19 cellular contexts compared by ENCODE assay signal in genomic region chr14:65369560-65369959, GRCh38. TPM values are rescaled to one million over a fixed set of nuclear protein-coding genes. Genes with fewer than 3 reads are reported as not detected.
DNase-seq lines count a peak whose midpoint lies in the region; ATAC-seq and TF ChIP-seq lines count a peak whose summit lies in the region.
"Had no signal": no experiment of that assay in that cellular context is flagged by ENCODE, and none has a peak within 500 bp of the region (broad histone marks: within the 10 kb centered on the region; RNA-seq: fewer than 3 reads in every experiment).

No MANE protein-coding gene starts in this region.

- H3K4me1 ChIP-seq in A673 (ENCODE audit: insufficient read depth, low read length, poor library complexity, severe bottlenecking) = no peaks in the 10 kb centered on the region

- POLR2A ChIA-PET in activated CD4-positive, alpha-beta T cell treated with anti-CD3 and anti-CD28 coated beads for 36 hours (lab: Charles Lee) = no interaction called here
- POLR2A ChIA-PET in A673 (lab: Charles Lee; ENCODE audit: low non-redundant PET) = no interaction called here
- POLR2A ChIA-PET in activated CD4-positive, alpha-beta memory T cell treated with anti-CD3 and anti-CD28 coated beads for 36 hours (lab: Charles Lee) = no interaction called here
- POLR2A ChIA-PET in activated naive CD8-positive, alpha-beta T cell treated with anti-CD3 and anti-CD28 coated beads, Interleukin-2, amount 10 ng/mL, durations not matched to agents 7 days and 5 days (lab: Charles Lee) = interaction anchor here (0.8 kb wide), 1 partner anchor 81 kb away, joined by 3 read pairs; no protein-coding TSS in a partner anchor

- ATAC-seq in activated CD4-positive, alpha-beta T cell treated with anti-CD3 and anti-CD28 coated beads for 36 hours = peak; percentile 84
- ATAC-seq in activated naive CD8-positive, alpha-beta T cell treated with anti-CD3 and anti-CD28 coated beads, Interleukin-2, amount 10 ng/mL, durations not matched to agents 7 days and 5 days (ENCODE audit: low read depth) = peak; percentile 72
- ATAC-seq in GM21786 (IDR thresholded peaks at IDR 0.05; ENCODE audit: unreplicated experiment) = no peak

- peak overlapping the region; percentile 49 for H3K27ac Mint-ChIP-seq in activated CD4-positive, alpha-beta T cell treated with anti-CD3 and anti-CD28 coated beads for 36 hours
- H3K27ac Mint-ChIP-seq in activated CD4-positive, alpha-beta memory T cell treated with anti-CD3 and anti-CD28 coated beads for 36 hours = peak overlapping the region; percentile 78
- peak overlapping the region; percentile 49 for H3K27ac Mint-ChIP-seq in activated naive CD8-positive, alpha-beta T cell treated with anti-CD3 and anti-CD28 coated beads, Interleukin-2, amount 10 ng/mL, durations not matched to agents 7 days and 5 days
- H3K27ac Mint-ChIP-seq: IgD-negative memory B cell had no signal

- H3K27me3 ChIP-seq in A673 (replicated peaks; ENCODE audit: insufficient read depth, low read depth, low read length, poor library complexity) = no peaks in the 10 kb centered on the region

- H3K27ac ChIP-seq in A673 (ENCODE audit: low read depth, low read length, poor library complexity, severe bottlenecking) = no peak overlapping the region
- H3K27ac ChIP-seq: RWPE1 had no signal

- CTCF ChIA-PET in activated CD4-positive, alpha-beta T cell treated with anti-CD3 and anti-CD28 coated beads for 36 hours (lab: Charles Lee) = interaction anchor here (1.0 kb wide), 1 partner anchor 9 kb away, joined by 6 read pairs; no protein-coding TSS in a partner anchor
- CTCF ChIA-PET in A673 (lab: Charles Lee) = no interaction called here
- CTCF ChIA-PET in activated CD4-positive, alpha-beta memory T cell treated with anti-CD3 and anti-CD28 coated beads for 36 hours (lab: Charles Lee) = interaction anchor here (1.2 kb wide), 1 partner anchor 9 kb away, joined by 3 read pairs; no protein-coding TSS in a partner anchor

- peaks cover 32% of the 10 kb centered on the region for H3K4me1 Mint-ChIP-seq in activated CD4-positive, alpha-beta T cell treated with anti-CD3 and anti-CD28 coated beads for 36 hours
- peaks cover 40% of the 10 kb centered on the region for H3K4me1 Mint-ChIP-seq in activated CD4-positive, alpha-beta memory T cell treated with anti-CD3 and anti-CD28 coated beads for 36 hours (ENCODE audit: low read depth)
- peaks cover 40% of the 10 kb centered on the region for H3K4me1 Mint-ChIP-seq in activated naive CD8-positive, alpha-beta T cell treated with anti-CD3 and anti-CD28 coated beads, Interleukin-2, amount 10 ng/mL, durations not matched to agents 7 days and 5 days

- no peaks in the 10 kb centered on the region for H3K9me3 ChIP-seq in A673 (ENCODE audit: low read depth, low read length, poor library complexity, severe bottlenecking)

- H3K27me3 Mint-ChIP-seq in activated CD4-positive, alpha-beta T cell treated with anti-CD3 and anti-CD28 coated beads for 36 hours = no peaks in the 10 kb centered on the region
- no peaks in the 10 kb centered on the region for H3K27me3 Mint-ChIP-seq in activated CD4-positive, alpha-beta memory T cell treated with anti-CD3 and anti-CD28 coated beads for 36 hours
- H3K27me3 Mint-ChIP-seq in activated naive CD8-positive, alpha-beta T cell treated with anti-CD3 and anti-CD28 coated beads, Interleukin-2, amount 10 ng/mL, durations not matched to agents 7 days and 5 days = no peaks in the 10 kb centered on the region
- H3K27me3 Mint-ChIP-seq: IgD-negative memory B cell had no signal

- intact Hi-C loops in activated CD4-positive, alpha-beta T cell treated with anti-CD3 and anti-CD28 coated beads for 36 hours (cut with DNase I, micrococcal nuclease) = loop anchor here (1.0 to 5.0 kb wide), 2 partner anchors 33 to 147 kb away; no protein-coding TSS in a partner anchor
- intact Hi-C loops in A673 (cut with micrococcal nuclease; ENCODE audit: unreplicated experiment) = no loop called here
- intact Hi-C loops in activated CD4-positive, alpha-beta memory T cell treated with anti-CD3 and anti-CD28 coated beads for 36 hours (cut with micrococcal nuclease) = loop anchor here (2.0 kb wide), 1 partner anchor 43 kb away; the partner anchor contains the start of gene FUT8

- no peak overlapping the region for H3K4me3 Mint-ChIP-seq in activated CD4-positive, alpha-beta T cell treated with anti-CD3 and anti-CD28 coated beads for 36 hours
- H3K4me3 Mint-ChIP-seq in activated CD4-positive, alpha-beta memory T cell treated with anti-CD3 and anti-CD28 coated beads for 36 hours = no peak overlapping the region
- peak overlapping the region; percentile 6 for H3K4me3 Mint-ChIP-seq in activated naive CD8-positive, alpha-beta T cell treated with anti-CD3 and anti-CD28 coated beads, Interleukin-2, amount 10 ng/mL, durations not matched to agents 7 days and 5 days
- H3K4me3 Mint-ChIP-seq: IgD-negative memory B cell had no signal

- no peak overlapping the region for H3K4me3 ChIP-seq in A673 (ENCODE audit: low read depth, low read length, poor library complexity, severe bottlenecking)

- no TSS peak for BruUV-seq in A673 (replicated peaks; lab: Mats Ljungman, UMichigan)

- TF ChIP-seq CTCF in A673 (conservative IDR thresholded peaks at IDR 0.05; ENCODE audit: low read depth, low read length) = no peak

- peak; percentile 21 for DNase-seq in activated CD4-positive, alpha-beta T cell treated with anti-CD3 and anti-CD28 coated beads for 36 hours
- no peak for DNase-seq in activated CD4-positive, alpha-beta T cell treated with anti-CD3 and anti-CD28 coated beads for 1 hour
- DNase-seq in A673 (ENCODE audit: low spot score) (peak; percentile 9), mucosa of gallbladder (ENCODE audit: low spot score) (no peak), NCI-H510A (lab: John Stamatoyannopoulos, UW) (no peak)
- DNase-seq in activated CD4-positive, alpha-beta memory T cell treated with anti-CD3 and anti-CD28 coated beads for 36 hours = no peak
- DNase-seq in activated naive CD8-positive, alpha-beta T cell treated with anti-CD3 and anti-CD28 coated beads, Interleukin-2, amount 10 ng/mL, durations not matched to agents 7 days and 5 days = no peak
- DNase-seq: C1 segment of cervical spinal cord; COR-L47; DMS153; GOT3; MV-4-11; NCI-H1436; NCI-H2081 treated with DMSO at 0.1 percent for 48 hours; NCI-H526; NK-92 treated with Interleukin-12 subunit alpha and Interleukin-12 subunit beta, amount 100 ng/mL, for 24 hours had no signal

- H3K9me3 Mint-ChIP-seq in activated CD4-positive, alpha-beta T cell treated with anti-CD3 and anti-CD28 coated beads for 36 hours (ENCODE audit: low read depth) = no peaks in the 10 kb centered on the region
- H3K9me3 Mint-ChIP-seq in activated CD4-positive, alpha-beta memory T cell treated with anti-CD3 and anti-CD28 coated beads for 36 hours = no peaks in the 10 kb centered on the region
- H3K9me3 Mint-ChIP-seq in activated naive CD8-positive, alpha-beta T cell treated with anti-CD3 and anti-CD28 coated beads, Interleukin-2, amount 10 ng/mL, durations not matched to agents 7 days and 5 days = no peaks in the 10 kb centered on the region
- H3K9me3 Mint-ChIP-seq: IgD-negative memory B cell had no signal

- H3K36me3 ChIP-seq in A673 (ENCODE audit: insufficient read depth, low read length, poor library complexity, severe bottlenecking) = no peaks in the 10 kb centered on the region

- H3K36me3 Mint-ChIP-seq in activated CD4-positive, alpha-beta T cell treated with anti-CD3 and anti-CD28 coated beads for 36 hours (ENCODE audit: low read depth) = peaks cover 5% of the 10 kb centered on the region
- peaks cover 5% of the 10 kb centered on the region for H3K36me3 Mint-ChIP-seq in activated CD4-positive, alpha-beta memory T cell treated with anti-CD3 and anti-CD28 coated beads for 36 hours
- H3K36me3 Mint-ChIP-seq in activated naive CD8-positive, alpha-beta T cell treated with anti-CD3 and anti-CD28 coated beads, Interleukin-2, amount 10 ng/mL, durations not matched to agents 7 days and 5 days = peaks cover 43% of the 10 kb centered on the region
- H3K36me3 Mint-ChIP-seq: IgD-negative memory B cell had no signal

RNA-seq across cellular contexts. Expression of gene FUT8, which starts 43.0 kb away (rescaled TPM):
- 10 to 100 TPM; 44.2 to 50.0 TPM for total RNA-seq in activated CD4-positive, alpha-beta T cell treated with anti-CD3 and anti-CD28 coated beads for 36 hours
- 11.0 and 11.6 TPM in 2 replicates for total RNA-seq in A673 (2021)
- 10 to 100 TPM; 50.7 to 51.4 TPM for total RNA-seq in activated CD4-positive, alpha-beta memory T cell treated with anti-CD3 and anti-CD28 coated beads for 36 hours
- 10 to 100 TPM; 82.7 to 86.4 TPM for total RNA-seq in activated naive CD8-positive, alpha-beta T cell treated with anti-CD3 and anti-CD28 coated beads, Interleukin-2, amount 10 ng/mL, durations not matched to agents 7 days and 5 days
- 33.9 TPM for total RNA-seq in mucosa of gallbladder

Comparison
In these comparisons a context has a peak if more than half of its experiments do, and no peak if none do; other contexts are left out.
1. DNase-seq: peak in activated CD4-positive, alpha-beta T cell treated with anti-CD3 and anti-CD28 coated beads for 36 hours (single experiment) and A673 (single experiment); none in activated CD4-positive, alpha-beta T cell treated with anti-CD3 and anti-CD28 coated beads for 1 hour (single experiment), activated CD4-positive, alpha-beta memory T cell treated with anti-CD3 and anti-CD28 coated beads for 36 hours (single experiment), activated naive CD8-positive, alpha-beta T cell treated with anti-CD3 and anti-CD28 coated beads, Interleukin-2, amount 10 ng/mL, durations not matched to agents 7 days and 5 days (single experiment), mucosa of gallbladder (single experiment) and NCI-H510A (single experiment).
2. Peak in every context shown above with its lines, with median percentiles within 50 percentile points of each other: H3K27ac Mint-ChIP-seq.